24 cellular contexts compared by ENCODE assay signal in genomic region chr6:99867026-99867425, GRCh38.
"Had no signal": no experiment of that assay in that cellular context is flagged by ENCODE, and none has a peak within 500 bp of the region (broad histone marks: within the 10 kb centered on the region; RNA-seq: fewer than 3 reads in every experiment).

No MANE protein-coding gene starts in this region.

- FAIRE-seq: endometrium, small intestine, TTC549 had no signal

- H3K27ac ChIP-seq: body of pancreas, cardiac muscle cell, foreskin keratinocyte, suprapubic skin, tibial nerve, WERI-Rb-1 had no signal

- ATAC-seq: activated CD8-positive, alpha-beta T cell treated with anti-CD3 and anti-CD28 coated beads, Interleukin-2, amount 10 ng/mL, durations not matched to agents 7 days and 5 days; body of pancreas; foreskin keratinocyte; left ventricle myocardium superior; natural killer cell; sciatic nerve; stimulated activated effector memory CD8-positive, alpha-beta T cell treated with anti-CD3 and anti-CD28 coated beads, Interleukin-12 subunit alpha, Interleukin-12 subunit beta, amount 100 ng/mL, for 72 hours; stimulated activated naive CD8-positive, alpha-beta T cell treated with anti-CD3 and anti-CD28 coated beads, Interleukin-15, amount 100 ng/mL, for 72 hours had no signal

- H3K4me3 ChIP-seq: body of pancreas, cardiac muscle cell, suprapubic skin, tibial nerve had no signal

- H3K36me3 ChIP-seq: cardiac muscle cell, suprapubic skin, tibial nerve, WERI-Rb-1 had no signal

- DNase-seq: activated CD4-positive, alpha-beta T cell treated with anti-CD3 and anti-CD28 coated beads, Interleukin-2, amount 50 U/mL, for 1 hour; activated CD4-positive, CD25-positive, alpha-beta regulatory T cell treated with anti-CD3 and anti-CD28 coated beads, Interleukin-2, amount 50 U/mL, for 72 hours; activated CD8-positive, alpha-beta T cell treated with anti-CD3 and anti-CD28 coated beads, Interleukin-2, amount 10 ng/mL, durations not matched to agents 7 days and 5 days; activated gamma-delta T cell treated with Interleukin-2 at 50 U/mL for 16 hours; anterior cingulate cortex; body of pancreas; effector CD4-positive, alpha-beta T cell; erythroblast; foreskin keratinocyte; left ventricle myocardium superior; mammary epithelial cell; midbrain; natural killer cell; small intestine; stimulated activated CD4-positive, alpha-beta T cell treated with anti-CD3 and anti-CD28 coated beads, Interleukin-2, amount 100 ng/mL, for 24 hours; stimulated activated naive CD8-positive, alpha-beta T cell treated with anti-CD3 and anti-CD28 coated beads, Interleukin-15, amount 100 ng/mL, for 72 hours; WERI-Rb-1 had no signal

- H3K9me3 ChIP-seq: body of pancreas, suprapubic skin, tibial nerve had no signal

- H3K4me1 ChIP-seq: body of pancreas, foreskin keratinocyte, suprapubic skin had no signal

- H3K27me3 ChIP-seq: body of pancreas, tibial nerve had no signal
